Comparison of ENCODE assay signal across 10 cellular contexts in the genomic region with DNA sequence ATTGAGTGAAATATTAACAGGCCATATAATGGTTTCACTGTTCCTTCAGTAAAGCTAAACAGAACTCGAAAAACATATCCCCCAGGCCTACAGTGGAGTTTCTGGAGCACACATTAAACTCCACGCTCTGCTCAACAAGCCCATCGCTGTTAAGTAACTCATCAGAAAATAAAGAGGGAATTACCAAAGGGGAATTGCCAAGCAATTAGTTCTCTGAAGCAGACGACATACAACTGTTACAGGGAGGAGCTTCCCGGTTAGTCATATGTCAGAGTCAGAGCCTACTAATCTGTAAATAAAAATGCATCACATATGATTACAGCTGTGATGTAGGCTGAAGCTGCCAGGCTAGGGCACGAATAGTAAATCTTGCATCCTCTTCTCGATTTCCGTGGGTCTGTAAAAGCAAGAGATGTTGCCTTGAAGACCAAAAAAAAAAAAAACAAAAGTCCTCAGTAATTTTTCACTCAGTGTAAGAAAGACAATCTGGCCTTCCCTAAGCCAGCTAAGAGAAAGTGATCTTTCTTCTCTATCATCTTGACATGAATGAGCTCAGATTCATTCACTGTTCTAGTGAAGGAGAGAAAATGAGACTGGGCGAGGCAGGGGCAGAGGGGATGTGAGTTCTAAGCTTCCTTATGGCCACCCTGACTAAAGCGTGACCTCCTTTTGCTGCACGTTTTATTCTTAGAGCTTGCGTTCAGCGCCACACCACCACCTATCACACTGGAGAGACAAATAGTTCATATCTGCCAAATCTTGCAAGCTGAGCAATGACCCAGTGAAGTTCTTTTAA. TPM values are rescaled to one million over a fixed set of nuclear protein-coding genes. Genes with fewer than 3 reads are reported as not detected.
A peak's percentile ranks its signal among the peaks of the same experiment; 100 is the strongest.
DNase-seq lines count a peak whose midpoint lies in the region; ATAC-seq, FAIRE-seq and TF ChIP-seq lines count a peak whose summit lies in the region.
"Had no signal": no experiment of that assay in that cellular context is flagged by ENCODE, and none has a peak within 500 bp of the region (broad histone marks: within the 10 kb centered on the region; RNA-seq: fewer than 3 reads in every experiment).

No MANE protein-coding gene starts in this region.

- H3K36me3 ChIP-seq in CD4-positive, alpha-beta memory T cell (ENCODE audit: insufficient read depth, low read length) = peaks cover 11% of the 10 kb centered on the region
- peaks cover 0 to 38% (median 0%) of the 10 kb centered on the region in 3 donors for H3K36me3 ChIP-seq in esophagus squamous epithelium

- H3K27me3 ChIP-seq in CD4-positive, alpha-beta memory T cell (ENCODE audit: insufficient read depth, low read length) = no peaks in the 10 kb centered on the region
- H3K27me3 ChIP-seq in esophagus squamous epithelium = no peaks in the 10 kb centered on the region

- H3K4me3 Mint-ChIP-seq in CD4-positive, alpha-beta memory T cell = peak overlapping the region in 4 of 8 donors; percentile 31 to 56 (median 46)
- peak overlapping the region in 1 of 3 experiments; percentile 7 for H3K4me3 Mint-ChIP-seq in nephron

- no peaks in the 10 kb centered on the region for H3K9me3 ChIP-seq in CD4-positive, alpha-beta memory T cell (ENCODE audit: control insufficient read depth in 1 of 2, low read length in 2 of 2)
- no peaks in the 10 kb centered on the region for H3K9me3 ChIP-seq in esophagus squamous epithelium

- peak overlapping the region in 5 of 7 donors; percentile 9 to 80 (median 47) for H3K27ac Mint-ChIP-seq in CD4-positive, alpha-beta memory T cell
- peak overlapping the region; percentile 55 to 77 (median 63) for H3K27ac Mint-ChIP-seq in nephron

- no peak for TF ChIP-seq POLR2A in esophagus squamous epithelium (IDR thresholded peaks at IDR 0.05)

- WGBS in esophagus squamous epithelium, 2 donors = 36 to 41% methylated on average over 13 of the region's 13 CpGs

- no peak overlapping the region for H3K4me3 ChIP-seq in CD4-positive, alpha-beta memory T cell (ENCODE audit: low read length in 2 of 2)
- H3K4me3 ChIP-seq in esophagus squamous epithelium = no peak overlapping the region

- H3K36me3 Mint-ChIP-seq in CD4-positive, alpha-beta memory T cell = peaks cover 31 to 59% of the 10 kb centered on the region in 2 donors
- H3K36me3 Mint-ChIP-seq in nephron (ENCODE audit: low read depth) = peaks cover 40% of the 10 kb centered on the region

- no peak overlapping the region for H3K27ac ChIP-seq in CD4-positive, alpha-beta memory T cell (ENCODE audit: low read depth, low read length)
- peak overlapping the region in 3 of 4 donors; percentile 17 to 68 (median 53) for H3K27ac ChIP-seq in esophagus squamous epithelium

- CTCF ChIA-PET in CD4-positive, alpha-beta memory T cell (lab: Charles Lee; ENCODE audit: partially characterized antibody) = interaction anchor here (0.6 to 4.0 kb wide), 8 partner anchors 11 to 236 kb away, joined by 3 to 29 read pairs (median 4); a partner anchor contains a TSS

- intact Hi-C loops in CD4-positive, alpha-beta memory T cell (cut with micrococcal nuclease) = no loop called here
- intact Hi-C loops in esophagus squamous epithelium (cut with DNase I) = no loop called here

- H3K27me3 Mint-ChIP-seq in CD4-positive, alpha-beta memory T cell = no peaks in the 10 kb centered on the region
- peaks cover 5% of the 10 kb centered on the region for H3K27me3 Mint-ChIP-seq in nephron (ENCODE audit: low read depth)

- H3K9me3 Mint-ChIP-seq in CD4-positive, alpha-beta memory T cell = no peaks in the 10 kb centered on the region
- H3K9me3 Mint-ChIP-seq in nephron = no peaks in the 10 kb centered on the region

- peaks cover 63 to 87% (median 75%) of the 10 kb centered on the region in 4 donors for H3K4me1 Mint-ChIP-seq in CD4-positive, alpha-beta memory T cell
- H3K4me1 Mint-ChIP-seq in nephron = peaks cover 44% of the 10 kb centered on the region

- ATAC-seq in GM18517 (IDR thresholded peaks at IDR 0.05; ENCODE audit: unreplicated experiment) = no peak

- no peak for TF ChIP-seq CTCF in esophagus squamous epithelium (IDR thresholded peaks at IDR 0.05)
- TF ChIP-seq CTCF in nephron (IDR thresholded peaks at IDR 0.05; ENCODE audit: unreplicated experiment in 3 of 3) = no peak
- no peak for TF ChIP-seq CTCF in D721Med (IDR thresholded peaks at IDR 0.05; ENCODE audit: insufficient read depth, missing control alignments)

- H3K4me1 ChIP-seq in CD4-positive, alpha-beta memory T cell (ENCODE audit: insufficient read depth, low read length) = peaks cover 74% of the 10 kb centered on the region
- H3K4me1 ChIP-seq in esophagus squamous epithelium = peaks cover 10 to 70% (median 15%) of the 10 kb centered on the region in 3 donors

- FAIRE-seq in D721Med (lab: Jason Lieb, UNC) = no peak
- FAIRE-seq: colon had no signal

- POLR2A ChIA-PET in CD4-positive, alpha-beta memory T cell (lab: Charles Lee; ENCODE audit: partially characterized antibody) = interaction anchor here (0.6 to 8.0 kb wide), 8 partner anchors 8 to 90 kb away, joined by 3 to 60 read pairs (median 4); a partner anchor contains a TSS

- DNase-seq in CD4-positive, alpha-beta memory T cell = no peak
- peak; percentile 50 for DNase-seq in RKO (ENCODE audit: low spot score)
- no peak for DNase-seq in esophagus squamous epithelium (lab: John Stamatoyannopoulos, UW)
- no peak for DNase-seq in D721Med (ENCODE audit: insufficient read length, low spot score)
- DNase-seq in activated CD4-positive, alpha-beta T cell treated with anti-CD3 and anti-CD28 coated beads for 1 hour = no peak
- DNase-seq in T1000 (lab: John Stamatoyannopoulos, UW) = no peak
- DNase-seq: GDM1 had no signal

RNA-seq across cellular contexts. Expression of a gene that starts 13.8 kb away (rescaled TPM):
- 10 to 100 TPM; 94.7 to 97.4 TPM for total RNA-seq in CD4-positive, alpha-beta memory T cell
- 10 to 100 TPM; 10.5 to 19.1 TPM for polyA plus RNA-seq in CD4-positive, alpha-beta memory T cell
- 10 to 100 TPM; 17.5 to 50.5 (median 28.5) TPM for total RNA-seq in esophagus squamous epithelium
